In genomic region chr22:19265779-19266178, GRCh38 we compare ENCODE assay signal across 1 cellular context.
TF ChIP-seq lines count a peak whose summit lies in the region.

No MANE protein-coding gene starts in this region.

TF ChIP-seq in K562, 482 proteins besides CTCF, POLR2A, EP300 and RAD21 (continued from another document):
- TF ChIP-seq MLX (CRISPR knock-in tag; conservative IDR thresholded peaks at IDR 0.05) = no peak
- 0 out of 2 replicates have a peak, but pooled peaks have one; percentile 21 for TF ChIP-seq ZNF184 (CRISPR knock-in tag; IDR thresholded peaks at IDR 0.05)
- no peak for TF ChIP-seq HES1 (IDR thresholded peaks at IDR 0.05; ENCODE audit: low read depth)
- TF ChIP-seq U2AF1 (optimal IDR thresholded peaks at IDR 0.05; ENCODE audit: low read depth, low read length) = no peak
- no peak for TF ChIP-seq ZNF668 (CRISPR knock-in tag; IDR thresholded peaks at IDR 0.05)
- 0 out of 2 replicates have a peak, but pooled peaks have one; percentile 12 for TF ChIP-seq ZFX (CRISPR knock-in tag; IDR thresholded peaks at IDR 0.05)
- no peak for TF ChIP-seq KDM5B (IDR thresholded peaks at IDR 0.05; ENCODE audit: insufficient replicate concordance, low read depth, low read length)
- TF ChIP-seq PURB (CRISPR knock-in tag; IDR thresholded peaks at IDR 0.05; ENCODE audit: low read depth) = peak; percentile 88; the same call in 1 of the 2 replicates
- TF ChIP-seq CBX3 (IDR thresholded peaks at IDR 0.05; ENCODE audit: borderline replicate concordance in 1 of 2, low read length in 2 of 2) = peak in 1 of 2 experiments; percentile 73; a peak in 1 of 3 replicates
- no peak for TF ChIP-seq CBX8 (IDR thresholded peaks at IDR 0.05; ENCODE audit: borderline replicate concordance, extremely low read depth, low read depth, low read length, poor library complexity, severe bottlenecking)
- TF ChIP-seq HEY1 (CRISPR knock-in tag; IDR thresholded peaks at IDR 0.05; ENCODE audit: borderline replicate concordance) = no peak
- TF ChIP-seq, protein P1, sequence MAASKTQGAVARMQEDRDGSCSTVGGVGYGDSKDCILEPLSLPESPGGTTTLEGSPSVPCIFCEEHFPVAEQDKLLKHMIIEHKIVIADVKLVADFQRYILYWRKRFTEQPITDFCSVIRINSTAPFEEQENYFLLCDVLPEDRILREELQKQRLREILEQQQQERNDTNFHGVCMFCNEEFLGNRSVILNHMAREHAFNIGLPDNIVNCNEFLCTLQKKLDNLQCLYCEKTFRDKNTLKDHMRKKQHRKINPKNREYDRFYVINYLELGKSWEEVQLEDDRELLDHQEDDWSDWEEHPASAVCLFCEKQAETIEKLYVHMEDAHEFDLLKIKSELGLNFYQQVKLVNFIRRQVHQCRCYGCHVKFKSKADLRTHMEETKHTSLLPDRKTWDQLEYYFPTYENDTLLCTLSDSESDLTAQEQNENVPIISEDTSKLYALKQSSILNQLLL (CRISPR knock-in tag; IDR thresholded peaks at IDR 0.05; ENCODE audit: borderline replicate concordance) = no peak
- no peak for TF ChIP-seq ZNF57 (CRISPR knock-in tag; IDR thresholded peaks at IDR 0.05)
- TF ChIP-seq POLR3G (IDR thresholded peaks at IDR 0.05; ENCODE audit: extremely low read depth, insufficient read length, insufficient replicate concordance) = no peak
- TF ChIP-seq SAP30 (IDR thresholded peaks at IDR 0.05; ENCODE audit: borderline replicate concordance, insufficient read depth, low read depth, low read length, poor library complexity, severe bottlenecking) = no peak
- TF ChIP-seq YBX1 (IDR thresholded peaks at IDR 0.05) = no peak
- 0 out of 2 replicates have a peak, but pooled peaks have one; percentile 1 for TF ChIP-seq ZKSCAN8 (CRISPR knock-in tag; IDR thresholded peaks at IDR 0.05)
- no peak for TF ChIP-seq MEF2A (IDR thresholded peaks at IDR 0.05; ENCODE audit: control insufficient read depth, low read depth, low read length)
- TF ChIP-seq PHF8 (IDR thresholded peaks at IDR 0.05; ENCODE audit: borderline replicate concordance, low read length) = no peak
